In the genomic region with DNA sequence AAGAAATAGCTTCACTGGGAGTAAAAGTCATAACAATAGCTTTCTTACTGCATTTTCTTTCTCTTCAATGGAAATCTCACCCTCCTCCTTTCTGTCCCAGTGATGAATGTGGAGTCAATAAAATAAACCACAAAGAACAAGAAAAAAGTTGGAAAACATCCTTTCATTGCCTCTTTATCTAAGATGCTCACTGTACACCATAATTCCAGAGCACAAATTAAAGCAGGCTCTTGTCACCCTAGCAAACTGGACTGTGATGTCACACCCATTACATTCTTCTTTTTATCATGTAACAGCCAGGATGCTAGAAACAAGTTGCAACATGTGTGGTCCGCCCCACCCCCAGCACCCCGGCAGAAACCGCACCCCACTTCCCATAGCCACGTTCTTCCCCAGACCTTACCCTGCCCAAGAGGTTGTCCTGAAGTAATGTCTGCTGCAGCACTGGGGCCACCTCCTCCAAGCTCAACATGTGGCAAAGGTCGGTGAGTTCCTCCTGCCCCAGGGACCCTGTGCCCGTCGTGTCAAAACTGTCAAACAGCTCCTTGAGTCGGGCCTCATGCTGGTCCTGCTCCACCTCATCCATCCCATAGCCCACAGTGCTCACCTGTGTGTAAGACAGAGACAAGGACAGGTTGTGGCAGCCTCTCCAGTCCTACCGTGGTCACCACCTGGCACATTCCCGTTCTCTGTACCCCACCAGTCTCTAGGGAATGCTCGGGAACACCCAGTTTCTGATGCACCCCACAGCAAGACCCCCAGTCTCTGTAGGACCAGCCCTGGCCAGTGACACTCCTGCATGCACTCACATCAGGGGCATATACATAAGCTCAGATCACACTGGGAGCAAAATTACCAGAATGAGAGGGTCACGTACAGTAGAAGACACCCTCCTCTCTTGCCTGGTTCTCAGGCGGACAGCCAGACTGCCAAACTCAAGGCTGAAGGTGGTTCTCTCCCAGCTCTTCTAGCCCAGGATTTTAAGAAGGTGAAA, we compare ENCODE assay signal across 8 cellular contexts. TPM values are rescaled to one million over a fixed set of nuclear protein-coding genes. Genes with fewer than 3 reads are reported as not detected.
DNase-seq lines count a peak whose midpoint lies in the region; ATAC-seq and TF ChIP-seq lines count a peak whose summit lies in the region.

No MANE protein-coding gene starts in this region.

- no peak overlapping the region; a peak in 2 of 7 replicates for H3K27ac Mint-ChIP-seq in H9

- H2AFZ ChIP-seq in H9 (ENCODE audit: low read length) (no peak overlapping the region), trophoblast cell (ENCODE audit: insufficient read depth, low read length, poor library complexity) (no peak overlapping the region)

- H3K36me3 ChIP-seq in colonic mucosa (no peaks in the 10 kb centered on the region), trophoblast cell (ENCODE audit: control insufficient read depth in 1 of 2, insufficient read depth in 2 of 2, low read length in 2 of 2) (no peaks in the 10 kb centered on the region)

- H3K4me3 Mint-ChIP-seq in H9 = no peak overlapping the region

- H2BK20ac ChIP-seq in H9 (ENCODE audit: low read depth, low read length, poor library complexity, severe bottlenecking) = no peak overlapping the region

- H3T11ph ChIP-seq in H9 (ENCODE audit: low read length) = no peak overlapping the region

- H3K18ac ChIP-seq in H9 (ENCODE audit: insufficient read length, low read depth, low read length) (no peak overlapping the region), trophoblast cell (ENCODE audit: low read length) (no peak overlapping the region)

- H3K23ac ChIP-seq in H9 (ENCODE audit: insufficient read length, low read depth, low read length) (no peak overlapping the region), trophoblast cell (ENCODE audit: low read length) (no peak overlapping the region)

- no peak overlapping the region for H3K4me2 ChIP-seq in H9 (ENCODE audit: insufficient read depth, insufficient read length, low read length)
- no peak overlapping the region for H3K4me2 ChIP-seq in trophoblast cell (ENCODE audit: low read length)

- H3K4ac ChIP-seq in H9 (ENCODE audit: low read depth, low read length) (no peak overlapping the region), trophoblast cell (ENCODE audit: low read depth, low read length) (no peak overlapping the region)

- H4K8ac ChIP-seq in H9 (replicated peaks; ENCODE audit: insufficient read length, low read depth, low read length) (no peak overlapping the region), trophoblast cell (ENCODE audit: low read depth, low read length) (no peak overlapping the region)

- no peak overlapping the region for H3K9ac ChIP-seq in H9 (ENCODE audit: extremely low read depth, insufficient read length, low read length)
- no peak overlapping the region for H3K9ac ChIP-seq in colonic mucosa (ENCODE audit: low read depth in 2 of 2, low read length in 2 of 2)
- no peak overlapping the region for H3K9ac ChIP-seq in trophoblast cell (ENCODE audit: low read length)

- H3K4me1 ChIP-seq in H9 (ENCODE audit: insufficient read depth, low read length) (peaks cover 5% of the 10 kb centered on the region; the same call in 1 of the 2 replicates), colonic mucosa (no peaks in the 10 kb centered on the region), trophoblast cell (ENCODE audit: control insufficient read depth in 1 of 2, insufficient read depth in 2 of 2, low read length in 2 of 2) (no peaks in the 10 kb centered on the region)

- intact Hi-C loops in colonic mucosa (cut with DNase I) = no loop called here

- H3K27ac ChIP-seq in H9 (ENCODE audit: insufficient read length, low read depth, low read length) (no peak overlapping the region), colonic mucosa (peak overlapping the region; percentile 5), trophoblast cell (ENCODE audit: low read depth, low read length) (no peak overlapping the region)

- H3K9me3 Mint-ChIP-seq in H9 = no peaks in the 10 kb centered on the region

- H2BK5ac ChIP-seq in H9 (ENCODE audit: insufficient read length, low read length) (no peak overlapping the region), trophoblast cell (ENCODE audit: low read depth, low read length, poor library complexity) (no peak overlapping the region)

- H3K79me2 ChIP-seq in H9 (ENCODE audit: insufficient read depth, low read length) (no peaks in the 10 kb centered on the region; the same call in 1 of the 2 replicates), trophoblast cell (ENCODE audit: control insufficient read depth, insufficient read depth, low read length, poor library complexity) (no peaks in the 10 kb centered on the region)

- H4K20me1 ChIP-seq in H9 (ENCODE audit: control insufficient read depth, insufficient read depth, insufficient read length) = no peaks in the 10 kb centered on the region

- no peaks in the 10 kb centered on the region for H3K23me2 ChIP-seq in H9 (ENCODE audit: insufficient read length, low read depth, low read length, poor library complexity, severe bottlenecking)

- H4K12ac ChIP-seq in trophoblast cell (ENCODE audit: low read depth, low read length) = no peak overlapping the region

- H3K79me1 ChIP-seq in H9 (ENCODE audit: insufficient read depth, low read depth, low read length, poor library complexity, severe bottlenecking) = no peaks in the 10 kb centered on the region
- H3K79me1 ChIP-seq in trophoblast cell (ENCODE audit: low read length) = no peaks in the 10 kb centered on the region

- no peak overlapping the region for H3K56ac ChIP-seq in H9 (ENCODE audit: insufficient read length, low read depth, low read length)

- H2BK15ac ChIP-seq in H9 (ENCODE audit: low read depth, low read length) = no peak overlapping the region

- H3K4me3 ChIP-seq in colonic mucosa = no peak overlapping the region
- no peak overlapping the region for H3K4me3 ChIP-seq in trophoblast cell (ENCODE audit: low read depth, low read length)

- H3K9me3 ChIP-seq in H9 (ENCODE audit: control insufficient read depth, low read depth, low read length) (no peaks in the 10 kb centered on the region), colonic mucosa (no peaks in the 10 kb centered on the region), trophoblast cell (ENCODE audit: insufficient read depth, low read depth, low read length) (no peaks in the 10 kb centered on the region)

- H2AK5ac ChIP-seq in H9 (ENCODE audit: insufficient read length, low read length) (no peak overlapping the region), trophoblast cell (ENCODE audit: low read length) (no peak overlapping the region)

- H3K36me3 Mint-ChIP-seq in H9 (ENCODE audit: insufficient read depth in 1 of 3, low read depth in 3 of 3) = peaks cover 0 to under 1% (median 0%) of the 10 kb centered on the region in 3 experiments; a peak in 1 of 7 replicates

- H3K27me3 Mint-ChIP-seq in H9 (ENCODE audit: low read depth) = peaks cover 45% of the 10 kb centered on the region

- ATAC-seq in HG03097 (IDR thresholded peaks at IDR 0.05; ENCODE audit: low FRiP score, unreplicated experiment) = no peak
- ATAC-seq in HG03196 (IDR thresholded peaks at IDR 0.05; ENCODE audit: unreplicated experiment) = no peak

- H3K14ac ChIP-seq in H9 (ENCODE audit: insufficient read depth, low read length) (peak overlapping the region; percentile 21; the same call in 1 of the 2 replicates), trophoblast cell (ENCODE audit: low read length) (no peak overlapping the region)

- TF ChIP-seq CTCF in H9 (conservative IDR thresholded peaks at IDR 0.05) = no peak
- TF ChIP-seq CTCF in colonic mucosa (IDR thresholded peaks at IDR 0.05) = no peak

- no peak for DNase-seq in H9
- peak in 4 of 5 donors; percentile 26 to 85 (median 40) for DNase-seq in T-helper 1 cell
- peak; percentile 23 for DNase-seq in colonic mucosa
- peak; percentile 55 for DNase-seq in stimulated activated CD8-positive, alpha-beta memory T cell treated with anti-CD3 and anti-CD28 coated beads, Interleukin-4, amount 100 ng/mL, for 48 hours
- no peak for DNase-seq in trophoblast cell
- no peak for DNase-seq in hypothalamus (lab: John Stamatoyannopoulos, UW)

- H3K27me3 ChIP-seq in H9 (ENCODE audit: insufficient read depth, low read length) (peaks cover 19% of the 10 kb centered on the region), colonic mucosa (no peaks in the 10 kb centered on the region), trophoblast cell (ENCODE audit: insufficient read depth, low read length) (no peaks in the 10 kb centered on the region)

- WGBS in H9 (ENCODE audit: extremely low coverage, insufficient read length, low lambda C conversion rate) = no CpG with 5 or more reads among the region's 13 CpGs
- WGBS in trophoblast cell (ENCODE audit: extremely low coverage, insufficient coverage, insufficient read length) = no CpG with 5 or more reads among the region's 13 CpGs

- H3K4me1 Mint-ChIP-seq in H9 = peaks cover 42 to 48% of the 10 kb centered on the region in 2 experiments

- H2BK12ac ChIP-seq in H9 (ENCODE audit: insufficient read length, low read depth, low read length) (no peak overlapping the region), trophoblast cell (ENCODE audit: low read length) (no peak overlapping the region)

- H2BK120ac ChIP-seq in H9 (ENCODE audit: low read depth, low read length, poor library complexity, severe bottlenecking) (no peak overlapping the region), trophoblast cell (ENCODE audit: insufficient read depth, low read length, poor library complexity) (no peak overlapping the region)

- H4K91ac ChIP-seq in H9 (ENCODE audit: insufficient read length, low read depth, low read length) (no peak overlapping the region), trophoblast cell (ENCODE audit: low read depth, low read length) (no peak overlapping the region)

- H4K5ac ChIP-seq in H9 (ENCODE audit: insufficient read length, low read depth, low read length) = no peak overlapping the region

RNA-seq across cellular contexts. Expression of a gene that starts 9.2 kb away (rescaled TPM):
- total RNA-seq in H9 (2021) (15.4 and 18.4 TPM in 2 replicates), colonic mucosa (10 to 100 TPM; 13.7 to 19.8 TPM)
- polyA plus RNA-seq in trophoblast cell (2013) = 9.6 TPM in 2 replicates

RNA-seq across cellular contexts. Expression of a gene that starts 50.1 kb away (rescaled TPM):
- total RNA-seq in H9 (2021) (42.4 and 51.0 TPM in 2 replicates), colonic mucosa (10 to 100 TPM; 11.0 to 20.7 TPM)
- polyA plus RNA-seq in trophoblast cell (2013) = not detected in 2 replicates

Comparison
In these comparisons a context has a peak if more than half of its experiments do, and no peak if none do; other contexts are left out.
1. DNase-seq: peak in T-helper 1 cell (4 of 5), colonic mucosa (single experiment) and stimulated activated CD8-positive, alpha-beta memory T cell treated with anti-CD3 and anti-CD28 coated beads, Interleukin-4, amount 100 ng/mL, for 48 hours (single experiment); none in H9 (single experiment), trophoblast cell (0 of 2) and hypothalamus (0 of 51).